ENCODE assay signal across 33 cellular contexts in genomic region chr22:19590696-19591095, GRCh38.
"Had no signal": no experiment of that assay in that cellular context is flagged by ENCODE, and none has a peak within 500 bp of the region (broad histone marks: within the 10 kb centered on the region; RNA-seq: fewer than 3 reads in every experiment).

No MANE protein-coding gene starts in this region.

- H3K4me1 ChIP-seq: Peyer's patch had no signal

- H3K9me3 ChIP-seq: Peyer's patch had no signal

- H3K27ac ChIP-seq: brain microvascular endothelial cell, Peyer's patch, RWPE1, VCaP had no signal

- DNase-seq: activated B cell treated with CpG ODN at 0.5 μM for 24 hours; activated CD4-positive, alpha-beta memory T cell treated with anti-CD3 and anti-CD28 coated beads for 36 hours; activated CD4-positive, alpha-beta T cell treated with anti-CD3 and anti-CD28 coated beads for 4 hours; activated CD4-positive, alpha-beta T cell treated with anti-CD3 and anti-CD28 coated beads, Interleukin-2, amount 50 U/mL, for 1 hour; activated CD4-positive, CD25-positive, alpha-beta regulatory T cell treated with anti-CD3 and anti-CD28 coated beads, Interleukin-2, amount 50 U/mL, for 72 hours; activated CD8-positive, alpha-beta memory T cell treated with anti-CD3 and anti-CD28 coated beads, Interleukin-2, amount 50 U/mL, for 4 hours; activated effector memory CD4-positive, alpha-beta T cell treated with anti-CD3 and anti-CD28 coated beads, Interleukin-2, amount 50 U/mL, for 16 hours; activated naive CD4-positive, alpha-beta T cell; activated naive CD4-positive, alpha-beta T cell treated with anti-CD3 and anti-CD28 coated beads, Interleukin-2, amount 50 U/mL, for 16 hours; activated naive CD8-positive, alpha-beta T cell treated with anti-CD3 and anti-CD28 coated beads for 36 hours; activated T-cell treated with anti-CD3 and anti-CD28 coated beads for 4 hours; activated T-cell treated with anti-CD3 and anti-CD28 coated beads, Interleukin-2, amount 50 U/mL, for 48 hours; amniotic stem cell; aorta; brain microvascular endothelial cell; central memory CD4-positive, alpha-beta T cell; Karpas-422; NCI-H1105; NCI-H1417 treated with DMSO at 0.1 percent for 48 hours; NCI-H1694 treated with DMSO at 0.1 percent for 48 hours; NCI-H2029; NCI-H345; NCI-H524 treated with DMSO at 0.1 percent for 48 hours; PC-3; Peyer's patch; SIG-M5; T-cell; T-helper 2 cell; T-helper 9 cell had no signal

- H3K4me3 ChIP-seq: Peyer's patch had no signal

- ATAC-seq: PC-3, Right ventricle myocardium inferior, SK-N-SH treated with all-trans-retinoic acid at 6 μM for 48 hours, T-cell had no signal

- H3K27me3 ChIP-seq: brain microvascular endothelial cell, Peyer's patch had no signal

- H3K36me3 ChIP-seq: brain microvascular endothelial cell, Peyer's patch had no signal
